In the genomic region with DNA sequence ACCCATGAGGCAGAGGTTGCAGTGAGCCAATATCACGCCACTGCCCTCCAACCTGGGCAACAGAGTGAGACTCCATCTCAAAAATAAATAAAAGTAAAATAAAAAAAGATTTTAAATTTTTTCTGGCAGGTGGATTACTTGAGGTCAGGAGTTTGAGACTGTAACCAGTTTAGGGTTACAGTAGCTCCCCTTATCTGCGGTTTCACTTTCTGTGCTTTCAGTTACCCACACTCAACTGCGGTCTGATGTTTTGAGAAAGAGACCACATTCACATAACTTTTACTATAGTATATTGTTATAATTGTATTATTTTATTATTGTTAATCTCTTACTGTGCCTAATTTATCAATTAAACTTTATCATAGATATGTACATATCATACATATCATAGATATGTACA, we compare ENCODE assay signal across 11 cellular contexts. TPM values are rescaled to one million over a fixed set of nuclear protein-coding genes. Genes with fewer than 3 reads are reported as not detected.
DNase-seq lines count a peak whose midpoint lies in the region; ATAC-seq and TF ChIP-seq lines count a peak whose summit lies in the region.
"Not testable (repeated sequence)": the region's sequence is repeated elsewhere in the genome, so short reads cannot be mapped to it uniquely, and the experiment has no call there.
"Had no signal": no experiment of that assay in that cellular context is flagged by ENCODE, and none has a peak within 500 bp of the region (broad histone marks: within the 10 kb centered on the region; RNA-seq: fewer than 3 reads in every experiment).

No MANE protein-coding gene starts in this region.

- ATAC-seq in CD8-positive, alpha-beta T cell, result not testable (repeated sequence)
- peak; percentile 87 for ATAC-seq in T-helper 17 cell
- ATAC-seq in activated CD8-positive, alpha-beta T cell treated with anti-CD3 and anti-CD28 coated beads for 36 hours, result peak; percentile 47
- peak; percentile 75 to 78 for ATAC-seq in naive thymus-derived CD8-positive, alpha-beta T cell

- not testable (repeated sequence) for H3K36me3 ChIP-seq in CD8-positive, alpha-beta T cell (ENCODE audit: insufficient read depth, low read length); KOPT-K1 (ENCODE audit: insufficient read depth, low read length)

- TF ChIP-seq CTCF in CD8-positive, alpha-beta T cell (IDR thresholded peaks at IDR 0.05); activated CD8-positive, alpha-beta T cell treated with anti-CD3 and anti-CD28 coated beads for 36 hours (IDR thresholded peaks at IDR 0.05): not testable (repeated sequence)

- not testable (repeated sequence) for H3K27me3 Mint-ChIP-seq in CD8-positive, alpha-beta T cell (ENCODE audit: low read depth); T-helper 17 cell; activated CD8-positive, alpha-beta T cell treated with anti-CD3 and anti-CD28 coated beads for 36 hours; naive thymus-derived CD8-positive, alpha-beta T cell

- CTCF ChIA-PET in CD8-positive, alpha-beta T cell (lab: Charles Lee), result interaction anchor here (1.0 to 1.2 kb wide), 2 partner anchors 14 to 174 kb away, joined by 3 to 6 read pairs; no protein-coding TSS in a partner anchor
- CTCF ChIA-PET in activated CD8-positive, alpha-beta T cell treated with anti-CD3 and anti-CD28 coated beads for 36 hours (lab: Charles Lee), result interaction anchor here (0.8 to 4.4 kb wide), 2 partner anchors 9 to 46 kb away, joined by 3 to 25 read pairs; no protein-coding TSS in a partner anchor

- DNase-seq in CD8-positive, alpha-beta T cell; T-helper 17 cell; activated CD8-positive, alpha-beta T cell treated with anti-CD3 and anti-CD28 coated beads for 36 hours; naive thymus-derived CD8-positive, alpha-beta T cell: not testable (repeated sequence)
- DNase-seq in activated effector memory CD4-positive, alpha-beta T cell treated with anti-CD3 and anti-CD28 coated beads, Interleukin-2, amount 50 U/mL, for 16 hours, result peak; percentile 57
- peak; percentile 40 for DNase-seq in central memory CD4-positive, alpha-beta T cell

- H3K27me3 ChIP-seq in CD8-positive, alpha-beta T cell (ENCODE audit: insufficient read depth, low read length), result not testable (repeated sequence)

- H3K4me1 ChIP-seq in CD8-positive, alpha-beta T cell (ENCODE audit: insufficient read depth, low read length), result not testable (repeated sequence)

- H3K4me1 Mint-ChIP-seq in CD8-positive, alpha-beta T cell (ENCODE audit: low read depth); T-helper 17 cell; activated CD8-positive, alpha-beta T cell treated with anti-CD3 and anti-CD28 coated beads for 36 hours (ENCODE audit: low read depth); naive thymus-derived CD8-positive, alpha-beta T cell: not testable (repeated sequence)

- POLR2A ChIA-PET in CD8-positive, alpha-beta T cell (lab: Charles Lee); naive thymus-derived CD8-positive, alpha-beta T cell (lab: Charles Lee): not testable (repeated sequence)
- POLR2A ChIA-PET in activated CD8-positive, alpha-beta T cell treated with anti-CD3 and anti-CD28 coated beads for 36 hours (lab: Charles Lee), result interaction anchor here (0.6 kb wide), 1 partner anchor 184 kb away, joined by 3 read pairs; no protein-coding TSS in a partner anchor

- H3K9me3 Mint-ChIP-seq in CD8-positive, alpha-beta T cell; activated CD8-positive, alpha-beta T cell treated with anti-CD3 and anti-CD28 coated beads for 36 hours; naive thymus-derived CD8-positive, alpha-beta T cell: not testable (repeated sequence)

- not testable (repeated sequence) for H3K4me3 Mint-ChIP-seq in CD8-positive, alpha-beta T cell; T-helper 17 cell; activated CD8-positive, alpha-beta T cell treated with anti-CD3 and anti-CD28 coated beads for 36 hours; naive thymus-derived CD8-positive, alpha-beta T cell

- H3K4me3 ChIP-seq in CD8-positive, alpha-beta T cell (ENCODE audit: low read depth, low read length), result not testable (repeated sequence)

- peak overlapping the region; percentile 45 for H3K27ac Mint-ChIP-seq in CD8-positive, alpha-beta T cell
- H3K27ac Mint-ChIP-seq in T-helper 17 cell; activated CD8-positive, alpha-beta T cell treated with anti-CD3 and anti-CD28 coated beads for 36 hours: not testable (repeated sequence)
- H3K27ac Mint-ChIP-seq in naive thymus-derived CD8-positive, alpha-beta T cell, result peak overlapping the region in 2 of 10 donors; percentile 48 to 67

- not testable (repeated sequence) for H3K36me3 Mint-ChIP-seq in CD8-positive, alpha-beta T cell; T-helper 17 cell (ENCODE audit: low read depth); activated CD8-positive, alpha-beta T cell treated with anti-CD3 and anti-CD28 coated beads for 36 hours (ENCODE audit: low read depth); naive thymus-derived CD8-positive, alpha-beta T cell

- not testable (repeated sequence) for H3K27ac ChIP-seq in CD8-positive, alpha-beta T cell (ENCODE audit: low read depth, low read length)
- H3K27ac ChIP-seq in KOPT-K1 (ENCODE audit: low read depth, low read length, poor library complexity, severe bottlenecking), result peak overlapping the region; percentile 37

- H3K9me3 ChIP-seq in CD8-positive, alpha-beta T cell (ENCODE audit: low read length); KOPT-K1 (ENCODE audit: insufficient read depth, low read length, poor library complexity, severe bottlenecking); T-helper 17 cell (ENCODE audit: control insufficient read depth, low read length, poor library complexity, severe bottlenecking): not testable (repeated sequence)

- intact Hi-C loops in CD8-positive, alpha-beta T cell (cut with DNase I, micrococcal nuclease); activated CD8-positive, alpha-beta T cell treated with anti-CD3 and anti-CD28 coated beads for 36 hours (cut with micrococcal nuclease): not testable (repeated sequence)

RNA-seq across cellular contexts. Expression of a gene that starts 32.8 kb away (rescaled TPM):
- total RNA-seq in CD8-positive, alpha-beta T cell, result not detected
- not detected for total RNA-seq in T-helper 17 cell
- total RNA-seq in activated CD8-positive, alpha-beta T cell treated with anti-CD3 and anti-CD28 coated beads for 36 hours, result not detected
- not detected for total RNA-seq in naive thymus-derived CD8-positive, alpha-beta T cell
- not detected for polyA plus RNA-seq in naive thymus-derived CD8-positive, alpha-beta T cell
- total RNA-seq: CD8-positive, alpha-beta memory T cell; H1; Peyer's patch had no signal
- polyA plus RNA-seq: AG04450; CD8-positive, alpha-beta memory T cell; H1 had no signal

RNA-seq across cellular contexts. Expression of a gene that starts 48.8 kb away (rescaled TPM):
- total RNA-seq in CD8-positive, alpha-beta T cell, result 1 to 10 TPM; 1.0 to 1.2 TPM
- under 1 TPM; 0.75 to 0.89 TPM for total RNA-seq in T-helper 17 cell
- total RNA-seq in activated CD8-positive, alpha-beta T cell treated with anti-CD3 and anti-CD28 coated beads for 36 hours, result 1 to 10 TPM; 6.4 to 6.7 TPM
- total RNA-seq in naive thymus-derived CD8-positive, alpha-beta T cell, result 1 to 10 TPM; 2.8 to 7.5 TPM
- polyA plus RNA-seq in naive thymus-derived CD8-positive, alpha-beta T cell, result 10 to 100 TPM in 1 of 3 donors, 1 to 10 TPM in 2; 5.1 to 13.3 (median 6.0) TPM
